In the genomic region with DNA sequence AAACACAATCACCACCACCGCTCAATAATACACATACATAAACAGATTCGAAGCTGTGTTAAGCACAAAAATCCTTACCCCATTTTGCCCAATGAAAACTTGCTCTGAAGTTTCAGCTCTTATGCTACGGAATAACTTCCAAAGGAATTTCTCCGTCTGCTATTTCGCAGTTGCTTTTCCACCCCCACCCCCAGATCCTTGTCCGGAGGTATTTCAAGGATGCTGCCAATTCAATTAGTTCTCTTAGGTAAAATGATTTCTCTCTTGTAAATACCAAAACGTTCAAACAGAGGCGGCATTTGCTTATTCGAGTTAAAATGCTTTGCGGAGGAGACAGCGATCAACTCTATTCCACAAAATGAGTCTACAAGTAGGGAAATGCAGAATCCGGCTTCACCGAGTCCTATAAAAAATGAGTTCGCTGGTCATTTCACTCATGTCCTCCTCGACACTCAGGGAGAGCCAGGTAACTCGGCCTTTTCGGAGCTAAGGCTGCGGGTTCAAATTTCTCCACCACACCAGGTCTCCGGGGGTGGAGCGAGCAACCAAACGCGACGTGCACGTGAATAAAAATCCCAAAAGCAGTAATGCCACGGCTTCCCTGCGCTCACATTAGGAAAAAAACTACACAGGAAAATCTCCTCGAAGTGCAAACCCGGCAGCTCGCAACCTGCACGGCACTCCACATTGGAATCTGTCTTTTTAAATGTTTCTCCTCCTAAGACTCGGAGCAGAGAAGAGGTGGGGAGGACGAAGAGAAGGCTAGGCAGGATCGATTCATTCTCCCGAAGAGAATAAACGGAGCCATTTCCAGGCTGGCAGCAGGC, we compare ENCODE assay signal across 8 cellular contexts. TPM values are rescaled to one million over a fixed set of nuclear protein-coding genes. Genes with fewer than 3 reads are reported as not detected.
DNase-seq lines count a peak whose midpoint lies in the region; ATAC-seq, FAIRE-seq and TF ChIP-seq lines count a peak whose summit lies in the region.

No MANE protein-coding gene starts in this region.

- 20% methylated on average over 35 of the region's 35 CpGs for WGBS in GM12878 (ENCODE audit: insufficient coverage, insufficient replicate concordance, low lambda C conversion rate, missing lambda C conversion rate)
- 2 to 3% (median 2%) methylated on average over 35 of the region's 35 CpGs for WGBS in stomach, 5 donors

- SMC1A ChIA-PET in GM12878 (lab: Charles Lee; ENCODE audit: uncharacterized antibody, unreplicated experiment): interaction anchor here (0.6 to 4.7 kb wide), 3 partner anchors 12 to 51 kb away, joined by 3 to 27 read pairs (median 4); no protein-coding TSS in a partner anchor

- POLR2A ChIA-PET in GM12878 (lab: Charles Lee): interaction anchor here (0.5 to 1.6 kb wide), 5 partner anchors 9 to 35 kb away, joined by 3 to 4 read pairs (median 3); no protein-coding TSS in a partner anchor

- in situ Hi-C loops in GM12878 (cut with MboI): no loop called here

- peak overlapping the region; percentile 30 for H3K4me2 ChIP-seq in GM12878 (ENCODE audit: control insufficient read depth, insufficient read depth)

- H2AFZ ChIP-seq in GM12878 (ENCODE audit: control insufficient read depth, low read depth, low read length): peak overlapping the region; percentile 66

- H3K4me3 ChIP-seq in NB4 (ENCODE audit: low read depth, low read length) (peak overlapping the region; percentile 81), GM12878 (peak overlapping the region; percentile 71), kidney epithelial cell (ENCODE audit: low read depth, low read length) (peak overlapping the region; percentile 72), stomach (peak overlapping the region; percentile 80 to 95 (median 81))

- H3K9me3 ChIP-seq in GM12878 (replicated peaks; ENCODE audit: control insufficient read depth, insufficient read depth, low read length) (no peaks in the 10 kb centered on the region), stomach (no peaks in the 10 kb centered on the region)

- no peak for FAIRE-seq in GM12878 (lab: Jason Lieb, UNC)

- no peaks in the 10 kb centered on the region; the same call in 1 of the 2 replicates for H3K4me1 ChIP-seq in GM12878 (ENCODE audit: control insufficient read depth, insufficient read depth, low read length)
- H3K4me1 ChIP-seq in stomach: peaks cover 0 to 49% (median 31%) of the 10 kb centered on the region in 4 donors

- H3K36me3 ChIP-seq in GM12878 (ENCODE audit: control insufficient read depth in 2 of 2, insufficient read depth in 2 of 2, low read length in 1 of 2) (no peaks in the 10 kb centered on the region), kidney epithelial cell (ENCODE audit: control insufficient read depth, insufficient read depth, low read length) (no peaks in the 10 kb centered on the region), stomach (no peaks in the 10 kb centered on the region)

- H3K79me2 ChIP-seq in GM12878 (ENCODE audit: control insufficient read depth, insufficient read depth, low read length): no peaks in the 10 kb centered on the region; the same call in none of the 2 replicates

- CTCF ChIA-PET in GM12878 (lab: Yijun Ruan, JAX): interaction anchor here (1.0 to 2.3 kb wide), 3 partner anchors 13 to 380 kb away, joined by 3 to 7 read pairs (median 6); no protein-coding TSS in a partner anchor

- TF ChIP-seq POLR2A in NB4 (IDR thresholded peaks at IDR 0.05; ENCODE audit: extremely low read depth, insufficient read length) (no peak), GM12878 (IDR thresholded peaks at IDR 0.05; ENCODE audit: low read depth, low read length) (no peak), stomach (IDR thresholded peaks at IDR 0.05) (no peak)

- no peak overlapping the region; the same call in 1 of the 2 replicates for H3K27ac ChIP-seq in GM12878 (ENCODE audit: control insufficient read depth, insufficient read depth)
- H3K27ac ChIP-seq in stomach: peak overlapping the region in 4 of 5 donors; percentile 97 to 100 (median 98)

- H3K9ac ChIP-seq in GM12878 (ENCODE audit: control insufficient read depth, insufficient read depth, low read length): peak overlapping the region; percentile 68

- peak; percentile 0; the same call in 1 of the 3 replicates for ATAC-seq in GM12878
- no peak for ATAC-seq in GM18909 (IDR thresholded peaks at IDR 0.05; ENCODE audit: poor library complexity, unreplicated experiment)

- RAD21 ChIA-PET in GM12878 (lab: Charles Lee; ENCODE audit: unreplicated experiment): interaction anchor here (1.4 kb wide), 1 partner anchor 100 kb away, joined by 3 read pairs; the partner anchor contains the start of gene TENT2

- no peak for TF ChIP-seq EP300 in GM12878 (IDR thresholded peaks at IDR 0.05; ENCODE audit: borderline replicate concordance in 1 of 2, control insufficient read depth in 1 of 2, low read depth in 2 of 2, low read length in 2 of 2)
- TF ChIP-seq EP300 in stomach (IDR thresholded peaks at IDR 0.05): no peak

- TSS peak; percentile 52 for BruUV-seq in GM12878 (replicated peaks; lab: Mats Ljungman, UMichigan)

- TF ChIP-seq RAD21 in GM12878 (IDR thresholded peaks at IDR 0.05; ENCODE audit: insufficient read depth, low read depth, low read length): no peak

- TF ChIP-seq CTCF in NB4 (IDR thresholded peaks at IDR 0.05; ENCODE audit: low read depth, low read length): no peak
- TF ChIP-seq CTCF in GM12878 (IDR thresholded peaks at IDR 0.05 in 2 of 3, conservative IDR thresholded peaks at IDR 0.05 in 1 of 3; ENCODE audit: control insufficient read depth in 2 of 3, extremely low read depth in 1 of 3, insufficient read depth in 1 of 3, low read depth in 3 of 3, low read length in 3 of 3): no peak
- no peak for TF ChIP-seq CTCF in kidney epithelial cell (IDR thresholded peaks at IDR 0.05; ENCODE audit: insufficient read depth, low read length, poor library complexity, severe bottlenecking)
- no peak for TF ChIP-seq CTCF in stomach (IDR thresholded peaks at IDR 0.05)

- H3K27me3 ChIP-seq in GM12878 (replicated peaks in 1 of 2; ENCODE audit: control insufficient read depth in 2 of 2, insufficient read depth in 2 of 2, low read length in 1 of 2) (peaks cover 0 to 2% of the 10 kb centered on the region in 2 experiments; a peak in 2 of 4 replicates), kidney epithelial cell (ENCODE audit: control insufficient read depth, insufficient read depth, low read length) (no peaks in the 10 kb centered on the region), stomach (peaks cover 0 to 26% (median 12%) of the 10 kb centered on the region in 3 donors)

- intact Hi-C loops in GM12878 (cut with micrococcal nuclease; ENCODE audit: unreplicated experiment) (loop anchor here (5.0 kb wide), 2 partner anchors 99 to 276 kb away; partner anchors contain the start of genes JMY and TENT2), stomach (cut with DNase I; ENCODE audit: low total_unique reads) (no loop called here)

- peak; percentile 61 for DNase-seq in activated CD8-positive, alpha-beta memory T cell treated with anti-CD3 and anti-CD28 coated beads for 24 hours
- no peak for DNase-seq in activated CD8-positive, alpha-beta memory T cell treated with anti-CD3 and anti-CD28 coated beads, Interleukin-2, amount 50 U/mL, for 4 hours
- DNase-seq in NB4 (ENCODE audit: low read depth) (peak; percentile 30), GM12878 (ENCODE audit: low read depth, low spot score) (no peak), kidney epithelial cell (ENCODE audit: low read depth) (no peak), stomach (no peak), NK-92 (lab: John Stamatoyannopoulos, UW; ENCODE audit: unreplicated experiment) (no peak)

- no peaks in the 10 kb centered on the region for H4K20me1 ChIP-seq in GM12878 (ENCODE audit: control insufficient read depth, insufficient read depth)

TF ChIP-seq in GM12878, 131 proteins besides CTCF, POLR2A, EP300 and RAD21 (continues in another document):
- TF ChIP-seq, protein P1, sequence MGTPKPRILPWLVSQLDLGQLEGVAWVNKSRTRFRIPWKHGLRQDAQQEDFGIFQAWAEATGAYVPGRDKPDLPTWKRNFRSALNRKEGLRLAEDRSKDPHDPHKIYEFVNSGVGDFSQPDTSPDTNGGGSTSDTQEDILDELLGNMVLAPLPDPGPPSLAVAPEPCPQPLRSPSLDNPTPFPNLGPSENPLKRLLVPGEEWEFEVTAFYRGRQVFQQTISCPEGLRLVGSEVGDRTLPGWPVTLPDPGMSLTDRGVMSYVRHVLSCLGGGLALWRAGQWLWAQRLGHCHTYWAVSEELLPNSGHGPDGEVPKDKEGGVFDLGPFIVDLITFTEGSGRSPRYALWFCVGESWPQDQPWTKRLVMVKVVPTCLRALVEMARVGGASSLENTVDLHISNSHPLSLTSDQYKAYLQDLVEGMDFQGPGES (IDR thresholded peaks at IDR 0.05): no peak
- TF ChIP-seq ZSCAN29 (IDR thresholded peaks at IDR 0.05): no peak
- no peak for TF ChIP-seq ZBED1 (IDR thresholded peaks at IDR 0.05; ENCODE audit: borderline replicate concordance)
- no peak for TF ChIP-seq IRF4 (IDR thresholded peaks at IDR 0.05; ENCODE audit: low read depth, low read length)
- 0 out of 2 replicates have a peak, but pooled peaks have one; percentile 5 for TF ChIP-seq SIN3A (IDR thresholded peaks at IDR 0.05; ENCODE audit: low read depth, low read length)

RNA-seq across cellular contexts. Expression of gene HOMER1, which starts 1.0 kb away (rescaled TPM):
- total RNA-seq in GM12878 (2013; cell fraction: nucleolus; rRNA removed): 22.6 and 25.0 TPM in 2 replicates
- total RNA-seq in GM12878 (2014; rRNA removed) (7.1 and 7.4 TPM in 2 replicates), GM12878 (2014; rRNA removed; fragmentation: Illumina TruSeq; extraction: Trizol) (20.4 and 22.0 TPM in 2 replicates), GM12878 (2021) (9.2 and 12.9 TPM in 2 replicates), kidney epithelial cell (6.0 and 9.6 TPM in 2 replicates), stomach (10 to 100 TPM in 3 of 5 donors, 1 to 10 TPM in 2; 2.7 to 21.6 (median 13.6) TPM)
- 1.5 TPM for polyA plus RNA-seq in GM12878 (2011; ENCODE audit: low read depth)
- polyA plus RNA-seq in GM12878 (2011; rRNA removed) (0.96 and 1.5 TPM in 2 replicates), GM12878 (2014; fragmentation: Illumina TruSeq; extraction: Trizol) (10.0 and 14.4 TPM in 2 replicates), GM12878 (2014; fragmentation: Nextera tagmentation; extraction: Ambion mirVana) (1 to 10 TPM; 5.6 to 7.6 TPM), GM12878 (2014; rRNA removed) (5.0 and 6.0 TPM in 2 replicates), GM12878 (2016; fragmentation: Nextera tagmentation; extraction: Ambion mirVana) (1 to 10 TPM; 7.2 to 9.1 TPM), stomach (1 to 10 TPM in 2 of 3 donors, under 1 TPM in 1; 0.85 to 2.3 (median 2.1) TPM)
- polyA plus RNA-seq in GM12878 (2011; cell fraction: cytosol; rRNA removed): 0.25 and 0.30 TPM in 2 replicates
- 0.31 and 0.45 TPM in 2 replicates for polyA plus RNA-seq in GM12878 (2011; cell fraction: nucleus; rRNA removed)
- polyA plus RNA-seq in GM12878 (2012): 2.3 and 3.3 TPM in 2 replicates
- 0.88 and 3.4 TPM in 2 replicates for polyA minus RNA-seq in GM12878 (2011; rRNA and poly(A)+ RNA removed)
- polyA minus RNA-seq in GM12878 (2011; cell fraction: cytosol; rRNA and poly(A)+ RNA removed): 2.2 TPM in 1 of 2 replicates, not detected in the other
- polyA minus RNA-seq in GM12878 (2011; cell fraction: nucleus; rRNA and poly(A)+ RNA removed): 1.2 and 1.7 TPM in 2 replicates

Comparison
In these comparisons a context has a peak if more than half of its experiments do, and no peak if none do; other contexts are left out.
1. DNase-seq: peak in activated CD8-positive, alpha-beta memory T cell treated with anti-CD3 and anti-CD28 coated beads for 24 hours (single experiment) and NB4 (single experiment); none in activated CD8-positive, alpha-beta memory T cell treated with anti-CD3 and anti-CD28 coated beads, Interleukin-2, amount 50 U/mL, for 4 hours (single experiment), GM12878 (single experiment), kidney epithelial cell (single experiment), stomach (single experiment) and NK-92 (single experiment).
2. Peak in every context shown above with its lines, with median percentiles within 50 percentile points of each other: H3K4me3 ChIP-seq.